In genomic region chr15:63210151-63211051, GRCh38 we compare ENCODE assay signal across 9 cellular contexts. TPM values are rescaled to one million over a fixed set of nuclear protein-coding genes. Genes with fewer than 3 reads are reported as not detected.
DNase-seq lines count a peak whose midpoint lies in the region; ATAC-seq, FAIRE-seq and TF ChIP-seq lines count a peak whose summit lies in the region.
"Had no signal": no experiment of that assay in that cellular context is flagged by ENCODE, and none has a peak within 500 bp of the region (broad histone marks: within the 10 kb centered on the region; RNA-seq: fewer than 3 reads in every experiment).

No MANE protein-coding gene starts in this region.

- H3K27ac ChIP-seq in SJSA1: peak overlapping the region; percentile 37
- peak overlapping the region in 15 of 21 experiments; percentile 2 to 75 (median 46) for H3K27ac ChIP-seq in skin epidermis

- peaks cover 4% of the 10 kb centered on the region; the same call in 1 of the 2 replicates for H3K36me3 ChIP-seq in SJSA1

- TF ChIP-seq CTCF in endothelial cell (IDR thresholded peaks at IDR 0.05; ENCODE audit: unreplicated experiment): no peak

- H3K4me3 ChIP-seq in SJSA1 (no peak overlapping the region), skin epidermis (no peak overlapping the region)

- peaks cover 7% of the 10 kb centered on the region for H3K36me3 Mint-ChIP-seq in endothelial cell (ENCODE audit: low read depth, unreplicated experiment)

- H3K27me3 Mint-ChIP-seq in endothelial cell (ENCODE audit: unreplicated experiment): peaks cover 2% of the 10 kb centered on the region

- H3K9me3 ChIP-seq in SJSA1 (replicated peaks): no peaks in the 10 kb centered on the region

- FAIRE-seq in GM12892 (lab: Jason Lieb, UNC): peak; percentile 77

- H3K4me3 Mint-ChIP-seq in endothelial cell (ENCODE audit: unreplicated experiment): peak overlapping the region; percentile 24

- H3K27me3 ChIP-seq in SJSA1 (replicated peaks): no peaks in the 10 kb centered on the region

- no peak overlapping the region for H3K27ac Mint-ChIP-seq in endothelial cell (ENCODE audit: unreplicated experiment)

- peaks cover 47% of the 10 kb centered on the region for H3K4me1 ChIP-seq in SJSA1 (replicated peaks)

- no peak for ATAC-seq in GM21381 (IDR thresholded peaks at IDR 0.05; ENCODE audit: unreplicated experiment)
- ATAC-seq in HG02981 (IDR thresholded peaks at IDR 0.05; ENCODE audit: unreplicated experiment): no peak
- ATAC-seq in HG02885 (IDR thresholded peaks at IDR 0.05; ENCODE audit: poor library complexity, unreplicated experiment): no peak

- no peaks in the 10 kb centered on the region for H3K9me3 Mint-ChIP-seq in endothelial cell (ENCODE audit: unreplicated experiment)

- no peak for TF ChIP-seq POLR2A in GM12892 (IDR thresholded peaks at IDR 0.05; ENCODE audit: low read depth, low read length)

- DNase-seq in GM12892 (ENCODE audit: insufficient read length) (no peak), SJSA1 (ENCODE audit: low read depth in 1 of 2, low spot score in 2 of 2) (peak in 1 of 2 experiments; percentile 75), endothelial cell (ENCODE audit: low spot score) (no peak), DMS79 treated with DMSO at 0.1 percent for 48 hours (lab: John Stamatoyannopoulos, UW) (no peak)
- DNase-seq: cerebellar nuclear complex had no signal

- peaks cover 55% of the 10 kb centered on the region for H3K4me1 Mint-ChIP-seq in endothelial cell (ENCODE audit: unreplicated experiment)

RNA-seq across cellular contexts. Expression of gene RAB8B, which starts 21.0 kb away (rescaled TPM):
- 73.7 TPM for polyA plus RNA-seq in GM12892 (2012; ENCODE audit: missing spikeins)
- 66.8 and 75.1 TPM in 2 replicates for total RNA-seq in SJSA1 (2014; rRNA removed; shearing (Covaris generic))
- 92.9 TPM for total RNA-seq in endothelial cell (ENCODE audit: unreplicated experiment)

RNA-seq across cellular contexts. Expression of gene RPS27L, which starts 53.1 kb away (rescaled TPM):
- polyA plus RNA-seq in GM12892 (2012; ENCODE audit: missing spikeins): 409 TPM
- 122 and 148 TPM in 2 replicates for total RNA-seq in SJSA1 (2014; rRNA removed; shearing (Covaris generic))
- total RNA-seq in endothelial cell (ENCODE audit: unreplicated experiment): 149 TPM
